22 cellular contexts compared by ENCODE assay signal in the genomic region with DNA sequence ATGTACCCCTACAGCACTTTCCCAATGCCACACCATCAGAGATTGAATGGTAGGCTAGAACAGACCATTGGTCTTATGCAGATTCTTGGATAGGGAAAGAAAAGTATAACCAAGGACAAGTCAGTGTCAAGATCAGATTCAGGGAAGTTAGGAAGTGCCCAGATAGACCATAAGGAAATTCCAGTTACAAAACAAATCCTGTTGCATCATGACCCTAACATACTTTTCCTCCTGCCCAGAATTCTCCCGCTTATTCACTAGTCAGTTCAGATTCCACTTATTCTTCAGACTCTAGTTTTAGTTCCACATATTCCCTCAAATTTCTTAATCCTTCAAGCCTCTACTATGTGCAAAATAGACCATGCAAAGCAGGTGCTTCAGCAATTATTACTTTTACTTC. TPM values are rescaled to one million over a fixed set of nuclear protein-coding genes. Genes with fewer than 3 reads are reported as not detected.
"Had no signal": no experiment of that assay in that cellular context is flagged by ENCODE, and none has a peak within 500 bp of the region (broad histone marks: within the 10 kb centered on the region; RNA-seq: fewer than 3 reads in every experiment).

No MANE protein-coding gene starts in this region.

- H3K9me3 ChIP-seq: ascending aorta, ovary, psoas muscle, thoracic aorta, upper lobe of left lung had no signal

- H2AFZ ChIP-seq: hepatocyte had no signal

- DNase-seq: activated B cell treated with CpG ODN at 0.5 μM for 24 hours; activated CD4-positive, alpha-beta memory T cell treated with anti-CD3 and anti-CD28 coated beads, Interleukin-2, amount 10 ng/mL, durations not matched to agents 7 days and 5 days; activated CD4-positive, alpha-beta T cell treated with anti-CD3 and anti-CD28 coated beads for 48 hours; activated naive CD4-positive, alpha-beta T cell treated with Interleukin-2 at 50 U/mL for 16 hours; activated naive CD8-positive, alpha-beta T cell treated with anti-CD3 and anti-CD28 coated beads, Interleukin-2, amount 10 ng/mL, durations not matched to agents 7 days and 5 days; activated T-cell treated with anti-CD3 and anti-CD28 coated beads, Interleukin-2, amount 50 U/mL, for 1 hour; mesendoderm; natural killer cell; ovary; psoas muscle; right cardiac atrium; small intestine; stimulated activated CD4-positive, alpha-beta T cell treated with anti-CD3 and anti-CD28 coated beads, Interleukin-4, amount 100 ng/mL, for 1 hour; stimulated activated naive CD8-positive, alpha-beta T cell treated with anti-CD3 and anti-CD28 coated beads, Interleukin-15, amount 100 ng/mL, for 72 hours; T-helper 1 cell; T-helper 9 cell; upper lobe of left lung had no signal

- H3K4me3 ChIP-seq: ascending aorta, hepatocyte, ovary, psoas muscle, thoracic aorta, upper lobe of left lung had no signal

- H3K4me2 ChIP-seq: hepatocyte had no signal

- H3K4me1 ChIP-seq: psoas muscle, upper lobe of left lung had no signal

- H3K27me3 ChIP-seq: ascending aorta, hepatocyte, ovary, upper lobe of left lung had no signal

- H3K27ac ChIP-seq: ascending aorta, hepatocyte, ovary, psoas muscle, thoracic aorta, upper lobe of left lung had no signal

- H3K36me3 ChIP-seq: ascending aorta, ovary, thoracic aorta, upper lobe of left lung had no signal

- ATAC-seq: natural killer cell; psoas muscle; right cardiac atrium; stimulated activated naive CD8-positive, alpha-beta T cell treated with anti-CD3 and anti-CD28 coated beads, Interleukin-15, amount 100 ng/mL, for 72 hours had no signal

RNA-seq across cellular contexts. Expression of gene METTL24, which starts 20.7 kb away (rescaled TPM):
- total RNA-seq: activated B cell treated with CpG ODN at 0.5 μM for 24 hours; activated CD4-positive, alpha-beta memory T cell treated with anti-CD3 and anti-CD28 coated beads, Interleukin-2, amount 10 ng/mL, durations not matched to agents 7 days and 5 days; activated T-helper 2 cell treated with anti-CD3 and anti-CD28 coated beads, Interferon-gamma antibody, Interleukin-2, Interleukin-4, amounts not matched to agents 10 μg/mL and 5 μg/mL and 100 μg/mL, durations not matched to agents 14 hours and 24 hours and 36 hours; glomerular endothelial cell; psoas muscle had no signal
